Comparison of ENCODE assay signal across 29 cellular contexts in the genomic region with DNA sequence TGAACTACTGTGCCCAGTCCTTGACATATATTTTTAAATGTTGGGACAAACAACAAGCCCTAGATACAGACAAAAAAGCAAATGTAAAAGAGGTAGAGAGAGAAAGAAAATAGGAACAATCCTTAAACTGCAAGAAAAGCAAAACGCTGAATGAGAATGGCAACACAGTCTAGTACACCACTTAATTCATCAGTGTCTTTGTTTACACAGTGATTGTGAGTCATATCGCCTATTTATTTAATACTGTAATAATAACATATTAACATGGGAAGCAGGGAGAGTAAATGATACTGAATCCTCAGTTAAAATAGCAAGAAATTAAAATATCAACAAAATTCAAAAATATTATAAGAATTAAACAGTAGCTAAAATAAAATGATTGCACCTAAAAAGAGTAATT. TPM values are rescaled to one million over a fixed set of nuclear protein-coding genes. Genes with fewer than 3 reads are reported as not detected.
DNase-seq lines count a peak whose midpoint lies in the region; ATAC-seq, FAIRE-seq and TF ChIP-seq lines count a peak whose summit lies in the region.
"Had no signal": no experiment of that assay in that cellular context is flagged by ENCODE, and none has a peak within 500 bp of the region (broad histone marks: within the 10 kb centered on the region; RNA-seq: fewer than 3 reads in every experiment).

No MANE protein-coding gene starts in this region.

- 0 out of 2 replicates have a peak, but pooled peaks cover 4% of the 10 kb centered on the region for H3K9me2 ChIP-seq in PC-3 (replicated peaks; ENCODE audit: low read length)

- peak overlapping the region; percentile 24 for H3K4me2 ChIP-seq in PC-3 (ENCODE audit: low read length)
- no peak overlapping the region for H3K4me2 ChIP-seq in osteoblast (ENCODE audit: insufficient read depth, low read length)
- H3K4me2 ChIP-seq: A549; BLaER1 treated with 17β-estradiol and CSF1 and Interleukin-3, amounts not matched to agents 10 nM and 100 nM had no signal

- no peaks in the 10 kb centered on the region for H4K20me1 ChIP-seq in PC-3 (ENCODE audit: low read length)
- no peaks in the 10 kb centered on the region for H4K20me1 ChIP-seq in osteoblast (ENCODE audit: insufficient read depth, low read length)
- H4K20me1 ChIP-seq: BLaER1 treated with 17β-estradiol and CSF1 and Interleukin-3, amounts not matched to agents 10 nM and 100 nM had no signal

- H3K36me3 ChIP-seq in PC-3 (ENCODE audit: low read depth, low read length) (no peaks in the 10 kb centered on the region), osteoblast (ENCODE audit: insufficient read depth, low read length) (no peaks in the 10 kb centered on the region), lower lobe of right lung (no peaks in the 10 kb centered on the region)
- H3K36me3 ChIP-seq: BLaER1 treated with 17β-estradiol and CSF1 and Interleukin-3, amounts not matched to agents 10 nM and 100 nM had no signal

- H3K4me1 ChIP-seq in PC-3 (ENCODE audit: insufficient read depth, low read length) (peaks cover 21% of the 10 kb centered on the region), osteoblast (ENCODE audit: insufficient read depth, low read length) (no peaks in the 10 kb centered on the region), lower lobe of right lung (no peaks in the 10 kb centered on the region)
- H3K4me1 ChIP-seq: A549; BLaER1 treated with 17β-estradiol and CSF1 and Interleukin-3, amounts not matched to agents 10 nM and 100 nM had no signal

- no peaks in the 10 kb centered on the region for H3K9me3 ChIP-seq in PC-3 (ENCODE audit: low read length)
- H3K9me3 ChIP-seq in osteoblast (ENCODE audit: low read depth, low read length): no peaks in the 10 kb centered on the region
- H3K9me3 ChIP-seq in lower lobe of right lung: no peaks in the 10 kb centered on the region
- H3K9me3 ChIP-seq: A549; BLaER1 treated with 17β-estradiol and CSF1 and Interleukin-3, amounts not matched to agents 10 nM and 100 nM had no signal

- H3F3A ChIP-seq in PC-3 (ENCODE audit: low read length, unreplicated experiment): no peaks in the 10 kb centered on the region

- peak; percentile 94 for FAIRE-seq in islet of Langerhans (lab: Jason Lieb, UNC)
- FAIRE-seq: A549, GM12878, GM12892, GM19239 had no signal

- H3K79me2 ChIP-seq in PC-3 (ENCODE audit: low read length) (no peaks in the 10 kb centered on the region), osteoblast (ENCODE audit: insufficient read depth, low read length) (no peaks in the 10 kb centered on the region)

- H3K27me3 ChIP-seq in PC-3 (ENCODE audit: low read length) (no peaks in the 10 kb centered on the region), osteoblast (ENCODE audit: insufficient read depth, low read length) (no peaks in the 10 kb centered on the region), lower lobe of right lung (ENCODE audit: low read depth) (no peaks in the 10 kb centered on the region)
- H3K27me3 ChIP-seq: BLaER1 treated with 17β-estradiol and CSF1 and Interleukin-3, amounts not matched to agents 10 nM and 100 nM had no signal

- no peak for TF ChIP-seq CTCF in PC-3 (conservative IDR thresholded peaks at IDR 0.05; ENCODE audit: low read depth, low read length)
- TF ChIP-seq CTCF in osteoblast (IDR thresholded peaks at IDR 0.05; ENCODE audit: extremely low read depth, low read depth, low read length): no peak
- TF ChIP-seq CTCF in lower lobe of right lung (IDR thresholded peaks at IDR 0.05): no peak

- DNase-seq in DMS53 (lab: John Stamatoyannopoulos, UW) (peak; percentile 63), PC-3 (peak; percentile 94), osteoblast (ENCODE audit: insufficient read length, low spot score, missing footprints) (peak; percentile 13), lower lobe of right lung (no peak)
- no peak for DNase-seq in activated naive CD4-positive, alpha-beta T cell treated with Interleukin-2 at 50 U/mL for 16 hours
- DNase-seq: AML-193; CD4-positive, alpha-beta memory T cell; CD4-positive, CD25-positive, alpha-beta regulatory T cell; CD8-positive, alpha-beta memory T cell; COR-L47; DMS 273 treated with DMSO at 0.1 percent for 48 hours; DMS153; DMS79; DND-41; EL; GDM1 had no signal

- CTCF ChIA-PET in PC-3 (lab: Charles Lee): interaction anchor here (0.6 kb wide), 1 partner anchor 1972 kb away, joined by 4 read pairs; no protein-coding TSS in a partner anchor

- no TSS peak for BruUV-seq in PC-3 (replicated peaks; lab: Mats Ljungman, UMichigan)

- no peak overlapping the region for H3K9ac ChIP-seq in PC-3 (ENCODE audit: low read length)
- H3K9ac ChIP-seq: BLaER1 treated with 17β-estradiol and CSF1 and Interleukin-3, amounts not matched to agents 10 nM and 100 nM had no signal

- H3K4me3 ChIP-seq in PC-3 (ENCODE audit: low read length) (no peak overlapping the region), osteoblast (ENCODE audit: insufficient read depth, low read length) (no peak overlapping the region), lower lobe of right lung (no peak overlapping the region)
- H3K4me3 ChIP-seq: A549; BLaER1 treated with 17β-estradiol and CSF1 and Interleukin-3, amounts not matched to agents 10 nM and 100 nM; GM12878 had no signal

- peak; percentile 98 for ATAC-seq in PC-3
- no peak for ATAC-seq in lower lobe of right lung
- ATAC-seq in HG02852 (IDR thresholded peaks at IDR 0.05; ENCODE audit: unreplicated experiment): no peak
- ATAC-seq in HG03280 (IDR thresholded peaks at IDR 0.05; ENCODE audit: unreplicated experiment): no peak
- ATAC-seq: A549, GM12878 had no signal

- H3K27ac ChIP-seq in PC-3 (ENCODE audit: low read length) (peak overlapping the region; percentile 5; the same call in 1 of the 2 replicates), osteoblast (ENCODE audit: low read depth, low read length) (no peak overlapping the region), lower lobe of right lung (no peak overlapping the region)
- H3K27ac ChIP-seq: 22Rv1; A549; BLaER1 treated with 17β-estradiol and CSF1 and Interleukin-3, amounts not matched to agents 10 nM and 100 nM had no signal

- H2AFZ ChIP-seq in PC-3 (ENCODE audit: low read length): no peak overlapping the region
- H2AFZ ChIP-seq in osteoblast (ENCODE audit: low read length): no peak overlapping the region

- intact Hi-C loops in PC-3 (cut with micrococcal nuclease) (loop anchor here (2.0 kb wide), 1 partner anchor 169 kb away; no protein-coding TSS in a partner anchor), lower lobe of right lung (cut with DNase I) (no loop called here)

- POLR2A ChIA-PET in PC-3 (lab: Charles Lee; ENCODE audit: unreplicated experiment): interaction anchor here (0.6 kb wide), 2 partner anchors 10 to 88 kb away, joined by 3 read pairs; partner anchors contain the start of gene LRRTM3

RNA-seq across cellular contexts. Expression of gene LRRTM3, which starts 9.8 kb away (rescaled TPM):
- total RNA-seq in PC-3 (2014; rRNA removed) (0.12 and 0.15 TPM in 2 replicates), osteoblast (not detected in 2 replicates), lower lobe of right lung (not detected)
- total RNA-seq: A172; B cell; CD4-positive, alpha-beta memory T cell; CD4-positive, CD25-positive, alpha-beta regulatory T cell; CD8-positive, alpha-beta memory T cell; Daoy; G401; GM12878 had no signal

Comparison
In these comparisons a context has a peak if more than half of its experiments do, and no peak if none do; other contexts are left out.
1. DNase-seq: peak in DMS53 (single experiment), PC-3 (single experiment) and osteoblast (single experiment); none in activated naive CD4-positive, alpha-beta T cell treated with Interleukin-2 at 50 U/mL for 16 hours (single experiment) and lower lobe of right lung (single experiment).